In the genomic region with DNA sequence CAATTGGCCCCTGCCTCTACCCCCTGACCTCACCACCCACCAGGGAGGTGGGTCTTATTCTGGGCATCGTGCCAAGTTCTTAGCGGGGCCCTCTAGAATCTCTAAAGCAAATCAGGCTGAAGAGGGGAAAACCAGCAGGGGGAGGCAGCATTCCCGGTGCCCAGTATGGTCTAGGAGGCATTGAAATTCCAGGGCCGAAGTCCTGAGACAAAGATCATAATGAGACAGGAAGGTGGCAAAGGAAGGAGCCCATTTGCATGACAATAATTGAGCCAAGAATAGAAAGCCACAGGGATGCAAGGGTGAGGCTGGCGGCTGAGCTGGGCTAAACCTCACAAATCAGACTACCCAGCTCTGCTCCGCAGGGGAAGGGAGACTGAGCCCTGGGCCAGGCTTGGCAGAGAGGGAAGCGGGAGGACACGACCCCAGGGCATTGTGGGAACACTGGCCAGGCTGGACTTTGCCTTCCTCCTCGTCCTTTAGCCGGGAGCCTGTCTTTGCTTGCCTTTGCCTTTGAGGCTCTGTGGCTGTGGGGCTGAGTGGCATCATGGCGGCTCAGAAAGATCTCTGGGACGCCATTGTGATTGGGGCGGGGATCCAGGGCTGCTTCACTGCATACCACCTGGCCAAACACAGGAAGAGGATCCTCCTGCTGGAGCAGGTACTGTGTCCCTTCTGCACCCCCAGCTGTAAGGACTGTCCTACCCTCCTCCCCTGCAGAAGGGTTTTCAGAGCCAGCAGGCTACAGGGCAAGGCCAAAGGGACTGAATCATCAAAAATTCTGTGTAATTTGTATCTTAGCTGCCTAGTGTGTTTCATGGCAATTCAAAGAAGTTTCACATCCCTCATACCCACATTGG, we compare ENCODE assay signal across 8 cellular contexts. TPM values are rescaled to one million over a fixed set of nuclear protein-coding genes. Genes with fewer than 3 reads are reported as not detected.
DNase-seq lines count a peak whose midpoint lies in the region; ATAC-seq lines count a peak whose summit lies in the region.

A gene with protein sequence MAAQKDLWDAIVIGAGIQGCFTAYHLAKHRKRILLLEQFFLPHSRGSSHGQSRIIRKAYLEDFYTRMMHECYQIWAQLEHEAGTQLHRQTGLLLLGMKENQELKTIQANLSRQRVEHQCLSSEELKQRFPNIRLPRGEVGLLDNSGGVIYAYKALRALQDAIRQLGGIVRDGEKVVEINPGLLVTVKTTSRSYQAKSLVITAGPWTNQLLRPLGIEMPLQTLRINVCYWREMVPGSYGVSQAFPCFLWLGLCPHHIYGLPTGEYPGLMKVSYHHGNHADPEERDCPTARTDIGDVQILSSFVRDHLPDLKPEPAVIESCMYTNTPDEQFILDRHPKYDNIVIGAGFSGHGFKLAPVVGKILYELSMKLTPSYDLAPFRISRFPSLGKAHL (plus strand): TSS at position 463 of the 860 bp plus-strand sequence. CDS start 85 bp downstream, at position 548.

- H3K9ac ChIP-seq in GM23248 = no peak within 1 kb of the TSS

- H3K9me3 Mint-ChIP-seq in activated naive CD4-positive, alpha-beta T cell treated with anti-CD3 and anti-CD28 coated beads for 36 hours = no peaks in the 10 kb centered on the region
- H3K9me3 Mint-ChIP-seq in activated naive CD4-positive, alpha-beta T cell treated with anti-CD3 and anti-CD28 coated beads, Interleukin-2, amount 50 U/mL, for 72 hours = no peaks in the 10 kb centered on the region
- H3K9me3 Mint-ChIP-seq in memory B cell = no peaks in the 10 kb centered on the region

- 53 to 54% methylated on average over 12 to 13 of the region's 13 CpGs for WGBS in GM23248 (ENCODE audit: low coverage in 1 of 2, low lambda C conversion rate in 2 of 2, missing lambda C conversion rate in 2 of 2), 2 experiments

- peaks cover 35% of the 10 kb centered on the region for H3K27me3 ChIP-seq in GM23248 (replicated peaks; ENCODE audit: insufficient read depth)

- no peak within 1 kb of the TSS for H3K27ac Mint-ChIP-seq in activated naive CD4-positive, alpha-beta T cell treated with anti-CD3 and anti-CD28 coated beads for 36 hours
- no peak within 1 kb of the TSS for H3K27ac Mint-ChIP-seq in activated naive CD4-positive, alpha-beta T cell treated with anti-CD3 and anti-CD28 coated beads, Interleukin-2, amount 50 U/mL, for 72 hours
- no peak within 1 kb of the TSS for H3K27ac Mint-ChIP-seq in memory B cell

- no peak for ATAC-seq in activated naive CD4-positive, alpha-beta T cell treated with anti-CD3 and anti-CD28 coated beads, Interleukin-2, amount 50 U/mL, for 72 hours
- ATAC-seq in memory B cell (ENCODE audit: low read depth) (peak; percentile 77), HG03139 (IDR thresholded peaks at IDR 0.05; ENCODE audit: unreplicated experiment) (no peak), GM19452 (IDR thresholded peaks at IDR 0.05; ENCODE audit: unreplicated experiment) (no peak)

- no peak within 1 kb of the TSS for H3K4me3 Mint-ChIP-seq in activated naive CD4-positive, alpha-beta T cell treated with anti-CD3 and anti-CD28 coated beads for 36 hours
- H3K4me3 Mint-ChIP-seq in memory B cell = no peak within 1 kb of the TSS

- no peaks in the 10 kb centered on the region for H3K36me3 ChIP-seq in GM23248 (ENCODE audit: low read depth)

- no peaks in the 10 kb centered on the region for H3K36me3 Mint-ChIP-seq in activated naive CD4-positive, alpha-beta T cell treated with anti-CD3 and anti-CD28 coated beads for 36 hours (ENCODE audit: low read depth)
- H3K36me3 Mint-ChIP-seq in activated naive CD4-positive, alpha-beta T cell treated with anti-CD3 and anti-CD28 coated beads, Interleukin-2, amount 50 U/mL, for 72 hours = no peaks in the 10 kb centered on the region
- no peaks in the 10 kb centered on the region for H3K36me3 Mint-ChIP-seq in memory B cell

- H3K9me2 ChIP-seq in GM23248 (ENCODE audit: insufficient read depth) = no peaks in the 10 kb centered on the region

- peaks cover 6% of the 10 kb centered on the region for H3K4me1 Mint-ChIP-seq in activated naive CD4-positive, alpha-beta T cell treated with anti-CD3 and anti-CD28 coated beads for 36 hours (ENCODE audit: low read depth)
- H3K4me1 Mint-ChIP-seq in memory B cell = peaks cover 12% of the 10 kb centered on the region

- intact Hi-C loops in activated naive CD4-positive, alpha-beta T cell treated with anti-CD3 and anti-CD28 coated beads for 36 hours (cut with micrococcal nuclease) = no loop called here

- peaks cover 8% of the 10 kb centered on the region for H3F3A ChIP-seq in GM23248 (ENCODE audit: insufficient read depth)

- no peaks in the 10 kb centered on the region for H3K27me3 Mint-ChIP-seq in activated naive CD4-positive, alpha-beta T cell treated with anti-CD3 and anti-CD28 coated beads for 36 hours (ENCODE audit: low read depth)
- no peaks in the 10 kb centered on the region for H3K27me3 Mint-ChIP-seq in memory B cell

- H3K4me3 ChIP-seq in GM23248 = no peak within 1 kb of the TSS

- peak; percentile 18 for DNase-seq in activated naive CD4-positive, alpha-beta T cell treated with anti-CD3 and anti-CD28 coated beads for 36 hours
- DNase-seq in activated naive CD4-positive, alpha-beta T cell treated with anti-CD3 and anti-CD28 coated beads, Interleukin-2, amount 50 U/mL, for 72 hours (ENCODE audit: low spot score in 2 of 2) = no peak
- peak; percentile 90 for DNase-seq in NCI-H524 treated with DMSO at 0.1 percent for 48 hours (lab: John Stamatoyannopoulos, UW)
- DNase-seq in memory B cell (ENCODE audit: low spot score in 2 of 2) = no peak
- DNase-seq in GM23248 = no peak

- no peaks in the 10 kb centered on the region for H4K20me1 ChIP-seq in GM23248 (ENCODE audit: insufficient read depth)

- no peak within 1 kb of the TSS for H2AFZ ChIP-seq in GM23248

- H3K4me2 ChIP-seq in GM23248 (ENCODE audit: unreplicated experiment) = no peak within 1 kb of the TSS

- H3K79me2 ChIP-seq in GM23248 (ENCODE audit: insufficient read depth) = no peaks in the 10 kb centered on the region

- CTCF ChIA-PET in activated naive CD4-positive, alpha-beta T cell treated with anti-CD3 and anti-CD28 coated beads for 36 hours (lab: Charles Lee) = interaction anchor here (0.6 to 1.4 kb wide), 2 partner anchors 74 to 181 kb away, joined by 3 read pairs; no protein-coding TSS in a partner anchor

- H3K4me1 ChIP-seq in GM23248 (ENCODE audit: insufficient read depth) = peaks cover 6% of the 10 kb centered on the region

- peak within 1 kb of the TSS; percentile 34 for H3K27ac ChIP-seq in cingulate gyrus (ENCODE audit: low read depth, low read length)
- H3K27ac ChIP-seq in GM23248 = no peak within 1 kb of the TSS

- H3K9me3 ChIP-seq in GM23248 (ENCODE audit: low read depth) = no peaks in the 10 kb centered on the region

- in situ Hi-C loops in GM23248 (cut with MboI) = no loop called here

RNA-seq across cellular contexts. Expression of the gene that starts here (rescaled TPM):
- total RNA-seq in activated naive CD4-positive, alpha-beta T cell treated with anti-CD3 and anti-CD28 coated beads for 36 hours = 1 to 10 TPM; 2.5 to 4.2 TPM
- total RNA-seq in activated naive CD4-positive, alpha-beta T cell treated with anti-CD3 and anti-CD28 coated beads, Interleukin-2, amount 50 U/mL, for 72 hours = 1 to 10 TPM; 3.0 to 8.8 TPM
- not detected in 2 replicates for total RNA-seq in GM23248 (2014; rRNA removed; shearing (Covaris generic))
- not detected in 2 replicates for polyA plus RNA-seq in GM23248 (2016; fragmentation: Nextera tagmentation; extraction: Ambion mirVana)

Comparison
In these comparisons a context has a peak if more than half of its experiments do, and no peak if none do; other contexts are left out.
1. DNase-seq: peak in activated naive CD4-positive, alpha-beta T cell treated with anti-CD3 and anti-CD28 coated beads for 36 hours (single experiment) and NCI-H524 treated with DMSO at 0.1 percent for 48 hours (single experiment); none in activated naive CD4-positive, alpha-beta T cell treated with anti-CD3 and anti-CD28 coated beads, Interleukin-2, amount 50 U/mL, for 72 hours (0 of 2), memory B cell (0 of 2) and GM23248 (single experiment).